In genomic region chr2:134233733-134234135, GRCh38 we compare ENCODE assay signal across 9 cellular contexts. TPM values are rescaled to one million over a fixed set of nuclear protein-coding genes. Genes with fewer than 3 reads are reported as not detected.
DNase-seq lines count a peak whose midpoint lies in the region; ATAC-seq and TF ChIP-seq lines count a peak whose summit lies in the region.
"Had no signal": no experiment of that assay in that cellular context is flagged by ENCODE, and none has a peak within 500 bp of the region (broad histone marks: within the 10 kb centered on the region; RNA-seq: fewer than 3 reads in every experiment).

No MANE protein-coding gene starts in this region.

- no peaks in the 10 kb centered on the region for H3K9me2 ChIP-seq in SK-N-SH

- 0 out of 2 replicates have a peak, but pooled peaks cover 4% of the 10 kb centered on the region for H3K79me2 ChIP-seq in SK-N-SH (ENCODE audit: insufficient read depth)

- H3K36me3 Mint-ChIP-seq in activated CD4-positive, alpha-beta T cell treated with anti-CD3 and anti-CD28 coated beads, Interleukin-2, amount 10 ng/mL, durations not matched to agents 7 days and 5 days (ENCODE audit: low read depth) = peaks cover 32% of the 10 kb centered on the region

- no peaks in the 10 kb centered on the region for H4K20me1 ChIP-seq in SK-N-SH (ENCODE audit: insufficient read depth)

- no peaks in the 10 kb centered on the region for H3F3A ChIP-seq in SK-N-SH (replicated peaks; ENCODE audit: insufficient read depth)

- DNase-seq in activated CD4-positive, alpha-beta T cell treated with anti-CD3 and anti-CD28 coated beads, Interleukin-2, amount 10 ng/mL, durations not matched to agents 7 days and 5 days = no peak
- no peak for DNase-seq in activated CD4-positive, alpha-beta T cell treated with anti-CD3 and anti-CD28 coated beads for 4 hours
- DNase-seq in SK-N-SH (peak; percentile 52), hepatic stellate cell (ENCODE audit: low spot score) (no peak), NCI-H69 (lab: John Stamatoyannopoulos, UW) (no peak)
- DNase-seq in stimulated activated naive CD8-positive, alpha-beta T cell treated with anti-CD3 and anti-CD28 coated beads, Interleukin-15, Interleukin-2, amounts not matched to agents 100 U/mL and 50 U/mL, for 24 hours = no peak
- no peak for DNase-seq in stimulated activated CD4-positive, alpha-beta T cell treated with anti-CD3 and anti-CD28 coated beads, Interleukin-15, amount 100 ng/mL, for 24 hours
- DNase-seq: uterus had no signal

- peak; percentile 64 for ATAC-seq in HG02885 (IDR thresholded peaks at IDR 0.05; ENCODE audit: poor library complexity, unreplicated experiment)
- ATAC-seq in stimulated activated naive CD8-positive, alpha-beta T cell treated with anti-CD3 and anti-CD28 coated beads, Interleukin-15, Interleukin-2, amounts not matched to agents 100 U/mL and 50 U/mL, for 24 hours = peak; percentile 28

- H3K4me1 Mint-ChIP-seq in activated CD4-positive, alpha-beta T cell treated with anti-CD3 and anti-CD28 coated beads, Interleukin-2, amount 10 ng/mL, durations not matched to agents 7 days and 5 days = peaks cover 71% of the 10 kb centered on the region

- POLR2A ChIA-PET in activated CD4-positive, alpha-beta T cell treated with anti-CD3 and anti-CD28 coated beads, Interleukin-2, amount 10 ng/mL, durations not matched to agents 7 days and 5 days (lab: Charles Lee) = no interaction called here
- POLR2A ChIA-PET in SK-N-SH (lab: Yijun Ruan, JAX) = no interaction called here

- H3K27me3 Mint-ChIP-seq in activated CD4-positive, alpha-beta T cell treated with anti-CD3 and anti-CD28 coated beads, Interleukin-2, amount 10 ng/mL, durations not matched to agents 7 days and 5 days = no peaks in the 10 kb centered on the region

- TF ChIP-seq RAD21 in SK-N-SH (IDR thresholded peaks at IDR 0.05; ENCODE audit: low read length) = no peak; the same call in 1 of the 2 replicates

- H3K27ac Mint-ChIP-seq in activated CD4-positive, alpha-beta T cell treated with anti-CD3 and anti-CD28 coated beads, Interleukin-2, amount 10 ng/mL, durations not matched to agents 7 days and 5 days = peak overlapping the region; percentile 87

- peaks cover 18% of the 10 kb centered on the region for H3K9me3 Mint-ChIP-seq in activated CD4-positive, alpha-beta T cell treated with anti-CD3 and anti-CD28 coated beads, Interleukin-2, amount 10 ng/mL, durations not matched to agents 7 days and 5 days

- TF ChIP-seq CTCF in SK-N-SH (IDR thresholded peaks at IDR 0.05) = no peak

- TF ChIP-seq EP300 in SK-N-SH (IDR thresholded peaks at IDR 0.05; ENCODE audit: borderline replicate concordance in 1 of 2, low read depth in 1 of 2, low read length in 1 of 2) = peak in 1 of 2 experiments; percentile 92; a peak in 2 of 4 replicates

- H3K27ac ChIP-seq in SK-N-SH (ENCODE audit: low read depth in 2 of 2, low read length in 1 of 2) = peak overlapping the region; percentile 14 to 87; a peak in 3 of 4 replicates
- H3K27ac ChIP-seq: uterus had no signal

- H3K4me3 ChIP-seq in SK-N-SH (ENCODE audit: low read depth in 2 of 2, low read length in 1 of 2) = no peak overlapping the region
- H3K4me3 ChIP-seq: uterus had no signal

- no peaks in the 10 kb centered on the region for H3K36me3 ChIP-seq in SK-N-SH (replicated peaks in 1 of 2; ENCODE audit: control insufficient read depth in 1 of 2, insufficient read depth in 2 of 2, low read length in 1 of 2)
- H3K36me3 ChIP-seq: uterus had no signal

- no peaks in the 10 kb centered on the region for H3K27me3 ChIP-seq in SK-N-SH (ENCODE audit: insufficient read depth)
- H3K27me3 ChIP-seq: uterus had no signal

- WGBS in SK-N-SH (ENCODE audit: low lambda C conversion rate) = 47% methylated on average over 2 of the region's 2 CpGs

- peaks cover 18 to 24% of the 10 kb centered on the region in 2 experiments; a peak in 3 of 4 replicates for H3K4me1 ChIP-seq in SK-N-SH (ENCODE audit: control insufficient read depth in 1 of 2, insufficient read depth in 2 of 2, low read depth in 1 of 2, low read length in 1 of 2)

- no peak overlapping the region for H3K9ac ChIP-seq in SK-N-SH

- H3K9me3 ChIP-seq in SK-N-SH = no peaks in the 10 kb centered on the region
- H3K9me3 ChIP-seq: uterus had no signal

- no peak overlapping the region for H2AFZ ChIP-seq in SK-N-SH (ENCODE audit: low read depth)

- H3K4me3 Mint-ChIP-seq in activated CD4-positive, alpha-beta T cell treated with anti-CD3 and anti-CD28 coated beads, Interleukin-2, amount 10 ng/mL, durations not matched to agents 7 days and 5 days = peak overlapping the region; percentile 40

- CTCF ChIA-PET in activated CD4-positive, alpha-beta T cell treated with anti-CD3 and anti-CD28 coated beads, Interleukin-2, amount 10 ng/mL, durations not matched to agents 7 days and 5 days (lab: Charles Lee) = interaction anchor here (1.0 to 2.7 kb wide), 3 partner anchors 12 to 178 kb away, joined by 4 to 10 read pairs (median 6); no protein-coding TSS in a partner anchor
- CTCF ChIA-PET in SK-N-SH (lab: Yijun Ruan, JAX) = interaction anchor here (1.2 to 3.2 kb wide), 3 partner anchors 18 to 217 kb away, joined by 3 to 10 read pairs (median 3); no protein-coding TSS in a partner anchor

- no peak overlapping the region for H3K4me2 ChIP-seq in SK-N-SH

TF ChIP-seq in SK-N-SH, 30 proteins besides CTCF, POLR2A, EP300 and RAD21 (continues in another document):
- no peak for TF ChIP-seq POLR2AphosphoS5 (IDR thresholded peaks at IDR 0.05; ENCODE audit: low read depth, low read length)
- no peak for TF ChIP-seq MEF2A (IDR thresholded peaks at IDR 0.05; ENCODE audit: borderline replicate concordance, low read depth)
- no peak for TF ChIP-seq MXI1 (IDR thresholded peaks at IDR 0.05; ENCODE audit: low read depth, low read length)
- no peak for TF ChIP-seq MAX (IDR thresholded peaks at IDR 0.05; ENCODE audit: low read depth)
- TF ChIP-seq YY1 (IDR thresholded peaks at IDR 0.05; ENCODE audit: low read depth) = no peak
- 0 out of 2 replicates have a peak, but pooled peaks have one; percentile 16 for TF ChIP-seq TCF12 (IDR thresholded peaks at IDR 0.05)
- peak; percentile 73 for TF ChIP-seq CHD2 (IDR thresholded peaks at IDR 0.05; ENCODE audit: low read length, partially characterized antibody)
- no peak for TF ChIP-seq RFX5 (IDR thresholded peaks at IDR 0.05; ENCODE audit: low read length)
- TF ChIP-seq USF2 (IDR thresholded peaks at IDR 0.05; ENCODE audit: borderline replicate concordance, low read depth, low read length) = no peak
- TF ChIP-seq TEAD4 (IDR thresholded peaks at IDR 0.05; ENCODE audit: borderline replicate concordance, insufficient read depth) = no peak
- no peak for TF ChIP-seq ZBTB33 (IDR thresholded peaks at IDR 0.05; ENCODE audit: borderline replicate concordance, low read depth)
- no peak; the same call in 1 of the 2 replicates for TF ChIP-seq FOXJ3 (CRISPR knock-in tag; IDR thresholded peaks at IDR 0.05)
- no peak for TF ChIP-seq ELF1 (IDR thresholded peaks at IDR 0.05)
- peak; percentile 96 for TF ChIP-seq GATA2 (CRISPR knock-in tag; IDR thresholded peaks at IDR 0.05)

RNA-seq across cellular contexts. Expression of gene MGAT5, which starts 20.1 kb away (rescaled TPM):
- total RNA-seq in activated CD4-positive, alpha-beta T cell treated with anti-CD3 and anti-CD28 coated beads, Interleukin-2, amount 10 ng/mL, durations not matched to agents 7 days and 5 days = 10 to 100 TPM; 48.2 to 56.7 TPM
- polyA plus RNA-seq in SK-N-SH (2012; rRNA removed) = 18.2 and 20.6 TPM in 2 replicates
- 18.2 and 21.6 TPM in 2 replicates for polyA plus RNA-seq in SK-N-SH (2012; cell fraction: cytosol; rRNA removed)
- polyA plus RNA-seq in SK-N-SH (2012; cell fraction: nucleus; rRNA removed) = 10.5 and 14.6 TPM in 2 replicates
